ENCODE assay signal across 17 cellular contexts in the genomic region with DNA sequence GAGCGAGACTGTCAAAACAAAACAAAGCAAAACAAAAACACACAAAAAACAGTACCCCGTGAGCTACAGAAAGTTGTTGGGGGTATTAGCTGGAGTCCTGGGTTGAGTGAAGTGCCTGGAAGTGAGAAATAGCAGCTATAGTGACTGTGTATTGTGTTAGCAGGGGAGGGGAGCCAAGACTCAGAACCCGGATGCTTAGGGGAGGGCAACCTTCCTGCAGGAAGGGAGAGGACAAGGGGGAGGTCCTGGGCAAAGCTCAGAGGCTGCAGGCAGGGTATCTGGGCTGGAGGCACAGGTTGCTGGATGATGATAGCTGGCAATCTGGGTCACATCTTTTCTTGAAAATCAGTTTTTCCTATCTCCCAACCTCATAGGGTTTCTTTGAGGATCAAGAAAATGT.
DNase-seq lines count a peak whose midpoint lies in the region; ATAC-seq and TF ChIP-seq lines count a peak whose summit lies in the region.
"Had no signal": no experiment of that assay in that cellular context is flagged by ENCODE, and none has a peak within 500 bp of the region (broad histone marks: within the 10 kb centered on the region; RNA-seq: fewer than 3 reads in every experiment).

No MANE protein-coding gene starts in this region.

- DNase-seq in NCI-H69 (lab: John Stamatoyannopoulos, UW), result peak; percentile 11
- peak; percentile 64 for DNase-seq in endodermal cell
- no peak for DNase-seq in right lobe of liver
- DNase-seq in posterior vena cava (ENCODE audit: low spot score), result peak; percentile 24
- no peak for DNase-seq in gastrocnemius medialis
- DNase-seq in hepatic stellate cell (ENCODE audit: low spot score), result no peak
- DNase-seq in GF-D8 (lab: John Stamatoyannopoulos, UW), result no peak
- DNase-seq: Caco-2; CD4-positive, alpha-beta T cell; KBM-7; NCI-H187; NCI-H226; NCI-H524 had no signal

- no peaks in the 10 kb centered on the region for H3K9me3 Mint-ChIP-seq in endodermal cell
- H3K9me3 Mint-ChIP-seq: CD4-positive, alpha-beta T cell had no signal

- intact Hi-C loops in right lobe of liver (cut with DNase I), result no loop called here
- intact Hi-C loops in posterior vena cava (cut with DNase I), result no loop called here
- intact Hi-C loops in gastrocnemius medialis (cut with DNase I; ENCODE audit: low total_unique reads), result no loop called here

- no peaks in the 10 kb centered on the region for H3K36me3 ChIP-seq in endodermal cell (ENCODE audit: control insufficient read depth, insufficient read depth, low read length)
- no peaks in the 10 kb centered on the region for H3K36me3 ChIP-seq in right lobe of liver
- H3K36me3 ChIP-seq in gastroesophageal sphincter, result no peaks in the 10 kb centered on the region
- H3K36me3 ChIP-seq in gastrocnemius medialis, result no peaks in the 10 kb centered on the region
- H3K36me3 ChIP-seq: SJSA1 had no signal

- no peak for TF ChIP-seq EP300 in gastroesophageal sphincter (IDR thresholded peaks at IDR 0.05)

- in situ Hi-C loops in gastrocnemius medialis (cut with MboI; ENCODE audit: low sequenced_read_pairs in 4 of 4), result no loop called here

- H3K4me3 Mint-ChIP-seq in endodermal cell, result no peak overlapping the region
- H3K4me3 Mint-ChIP-seq: CD4-positive, alpha-beta T cell had no signal

- H3K4me1 ChIP-seq in endodermal cell (ENCODE audit: control insufficient read depth, insufficient read depth, low read length) (no peaks in the 10 kb centered on the region), right lobe of liver (no peaks in the 10 kb centered on the region), gastroesophageal sphincter (no peaks in the 10 kb centered on the region), gastrocnemius medialis (no peaks in the 10 kb centered on the region)
- H3K4me1 ChIP-seq: Caco-2 had no signal

- H3K4me3 ChIP-seq in endodermal cell (ENCODE audit: low read length), result no peak overlapping the region
- H3K4me3 ChIP-seq in right lobe of liver, result no peak overlapping the region
- H3K4me3 ChIP-seq in gastroesophageal sphincter, result no peak overlapping the region
- no peak overlapping the region for H3K4me3 ChIP-seq in gastrocnemius medialis
- H3K4me3 ChIP-seq: A549, SJSA1 had no signal

- TF ChIP-seq CTCF in endodermal cell (conservative IDR thresholded peaks at IDR 0.05), result no peak
- no peak for TF ChIP-seq CTCF in right lobe of liver (IDR thresholded peaks at IDR 0.05)
- no peak for TF ChIP-seq CTCF in gastroesophageal sphincter (IDR thresholded peaks at IDR 0.05)
- no peak for TF ChIP-seq CTCF in gastrocnemius medialis (IDR thresholded peaks at IDR 0.05 in 4 of 5, conservative IDR thresholded peaks at IDR 0.05 in 1 of 5)

- TF ChIP-seq POLR2A in right lobe of liver (IDR thresholded peaks at IDR 0.05) (no peak), gastroesophageal sphincter (IDR thresholded peaks at IDR 0.05) (no peak), gastrocnemius medialis (IDR thresholded peaks at IDR 0.05) (no peak)

- H3K4me1 Mint-ChIP-seq in endodermal cell, result peaks cover 4% of the 10 kb centered on the region

- H3K27ac ChIP-seq in endodermal cell (ENCODE audit: low read depth, low read length) (no peak overlapping the region), right lobe of liver (no peak overlapping the region), gastroesophageal sphincter (no peak overlapping the region), gastrocnemius medialis (no peak overlapping the region)
- H3K27ac ChIP-seq: SJSA1 had no signal

- 20 to 68% methylated on average over 1 to 3 of the region's 3 CpGs for WGBS in endodermal cell (ENCODE audit: insufficient coverage in 1 of 2, insufficient read length in 1 of 2), 2 experiments
- 39% methylated on average over 3 of the region's 3 CpGs for whole genome bisulfite sequencing in right lobe of liver (ENCODE audit: insufficient coverage, low coverage, low lambda C conversion rate, missing lambda C conversion rate)
- WGBS in gastroesophageal sphincter (ENCODE audit: low coverage in 1 of 2), 2 donors, result 61 to 73% methylated on average over 2 of the region's 3 CpGs

- H3K36me3 Mint-ChIP-seq in endodermal cell (ENCODE audit: low read depth), result no peaks in the 10 kb centered on the region

- ATAC-seq in right lobe of liver (peak in 3 of 4 donors; percentile 18 to 39 (median 37)), gastroesophageal sphincter (no peak), gastrocnemius medialis (no peak)
- ATAC-seq: Panc1 had no signal

- H3K9me3 ChIP-seq in endodermal cell (ENCODE audit: control insufficient read depth, low read length) (no peaks in the 10 kb centered on the region), right lobe of liver (no peaks in the 10 kb centered on the region), gastroesophageal sphincter (no peaks in the 10 kb centered on the region), gastrocnemius medialis (no peaks in the 10 kb centered on the region)
- H3K9me3 ChIP-seq: A549, Caco-2, SJSA1 had no signal

- H3K27me3 Mint-ChIP-seq in endodermal cell (ENCODE audit: insufficient read depth), result no peaks in the 10 kb centered on the region
- H3K27me3 Mint-ChIP-seq: CD4-positive, alpha-beta T cell had no signal

- H3K9ac ChIP-seq in endodermal cell (ENCODE audit: extremely low read depth, low read length, poor library complexity, severe bottlenecking), result no peak overlapping the region

- H3K27me3 ChIP-seq in endodermal cell (ENCODE audit: control insufficient read depth, insufficient read depth, low read length, poor library complexity, severe bottlenecking) (no peaks in the 10 kb centered on the region), right lobe of liver (no peaks in the 10 kb centered on the region), gastroesophageal sphincter (no peaks in the 10 kb centered on the region), gastrocnemius medialis (no peaks in the 10 kb centered on the region)
- H3K27me3 ChIP-seq: SJSA1 had no signal

- H3K27ac Mint-ChIP-seq in endodermal cell, result no peak overlapping the region
- H3K27ac Mint-ChIP-seq: CD4-positive, alpha-beta T cell had no signal

Comparison
In these comparisons a context has a peak if more than half of its experiments do, and no peak if none do; other contexts are left out.
1. DNase-seq: peak in NCI-H69 (single experiment), endodermal cell (single experiment) and posterior vena cava (single experiment); none in right lobe of liver (0 of 3), gastrocnemius medialis (0 of 2), hepatic stellate cell (single experiment) and GF-D8 (single experiment).
2. ATAC-seq: peak in right lobe of liver (3 of 4); none in gastroesophageal sphincter (single experiment) and gastrocnemius medialis (0 of 2).